Comparison of ENCODE assay signal across 19 cellular contexts in the genomic region with DNA sequence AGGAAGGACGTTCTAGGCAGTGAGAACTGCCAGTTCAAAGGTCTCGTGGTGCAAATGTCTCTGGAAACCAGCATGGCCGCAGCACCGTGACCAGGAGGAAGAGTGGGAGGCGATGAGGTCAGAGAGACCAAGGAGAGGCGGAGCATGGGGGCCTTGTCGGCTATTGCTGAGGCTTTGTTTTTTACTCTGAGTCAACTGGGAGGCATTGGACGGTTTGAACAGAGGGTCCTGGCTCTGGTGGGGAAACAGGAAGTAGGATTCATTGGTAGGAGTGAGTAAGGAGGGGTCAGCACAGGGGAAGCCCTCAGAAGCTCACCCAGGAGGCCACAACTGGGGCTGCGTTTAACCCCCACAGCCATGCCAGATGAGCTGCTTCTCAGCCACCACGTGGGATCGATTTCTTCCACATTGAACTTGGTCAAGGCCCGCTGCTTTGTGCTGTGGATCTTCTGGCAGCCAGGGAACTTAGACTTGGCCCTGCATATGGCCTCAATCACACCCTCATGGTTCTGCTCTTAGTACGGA. TPM values are rescaled to one million over a fixed set of nuclear protein-coding genes. Genes with fewer than 3 reads are reported as not detected.
DNase-seq lines count a peak whose midpoint lies in the region; ATAC-seq and TF ChIP-seq lines count a peak whose summit lies in the region.
"Had no signal": no experiment of that assay in that cellular context is flagged by ENCODE, and none has a peak within 500 bp of the region (broad histone marks: within the 10 kb centered on the region; RNA-seq: fewer than 3 reads in every experiment).

No MANE protein-coding gene starts in this region.

- DNase-seq in SIG-M5 treated with dmso at 0.1 percent for 504 hours (lab: John Stamatoyannopoulos, UW; ENCODE audit: unreplicated experiment) (peak; percentile 10), SIG-M5 (lab: John Stamatoyannopoulos, UW) (no peak), WTC11 (ENCODE audit: low spot score) (no peak), iris pigment epithelial cell (ENCODE audit: low read depth) (peak; percentile 49), stromal cell of bone marrow (ENCODE audit: low read depth) (peak; percentile 6), DMS53 treated with DMSO at 0.1 percent for 48 hours (lab: John Stamatoyannopoulos, UW; ENCODE audit: unreplicated experiment) (no peak), OCI-M2 (lab: John Stamatoyannopoulos, UW; ENCODE audit: unreplicated experiment) (no peak), cerebellar cortex (ENCODE audit: low spot score) (no peak)
- DNase-seq: activated CD4-positive, alpha-beta memory T cell treated with anti-CD3 and anti-CD28 coated beads, Interleukin-2, amount 10 ng/mL, durations not matched to agents 7 days and 5 days; activated naive CD4-positive, alpha-beta T cell treated with Interleukin-2 at 50 U/mL for 16 hours; C1 segment of cervical spinal cord; hypothalamus; natural killer cell; NCI-H1092; NCI-H2081; SHP77; T-cell; WERI-Rb-1 had no signal

- peak overlapping the region; percentile 34 for H3K27ac Mint-ChIP-seq in WTC11
- H3K27ac Mint-ChIP-seq: activated CD4-positive, alpha-beta memory T cell treated with anti-CD3 and anti-CD28 coated beads, Interleukin-2, amount 10 ng/mL, durations not matched to agents 7 days and 5 days; memory B cell; natural killer cell; T-cell had no signal

- H3K36me3 Mint-ChIP-seq in WTC11 = no peaks in the 10 kb centered on the region
- H3K36me3 Mint-ChIP-seq: memory B cell, natural killer cell, T-cell had no signal

- H3K4me3 Mint-ChIP-seq in WTC11 = no peak overlapping the region
- H3K4me3 Mint-ChIP-seq: activated CD4-positive, alpha-beta memory T cell treated with anti-CD3 and anti-CD28 coated beads, Interleukin-2, amount 10 ng/mL, durations not matched to agents 7 days and 5 days; memory B cell; natural killer cell; T-cell had no signal

- peak; percentile 46 for ATAC-seq in WTC11
- ATAC-seq: natural killer cell, T-cell had no signal

- H3K27me3 Mint-ChIP-seq in WTC11 (ENCODE audit: low read depth) = no peaks in the 10 kb centered on the region; the same call in 1 of the 2 replicates
- H3K27me3 Mint-ChIP-seq: activated CD4-positive, alpha-beta memory T cell treated with anti-CD3 and anti-CD28 coated beads, Interleukin-2, amount 10 ng/mL, durations not matched to agents 7 days and 5 days; T-cell had no signal

- POLR2A ChIA-PET in WTC11 (lab: Charles Lee) = interaction anchor here (0.6 kb wide), 1 partner anchor 622 kb away, joined by 4 read pairs; no protein-coding TSS in a partner anchor

- TF ChIP-seq CTCF in WTC11 (IDR thresholded peaks at IDR 0.05) = no peak

- peaks cover 5% of the 10 kb centered on the region; the same call in 1 of the 2 replicates for H3K4me1 Mint-ChIP-seq in WTC11
- H3K4me1 Mint-ChIP-seq: activated CD4-positive, alpha-beta memory T cell treated with anti-CD3 and anti-CD28 coated beads, Interleukin-2, amount 10 ng/mL, durations not matched to agents 7 days and 5 days; memory B cell; T-cell had no signal

- H3K9me3 Mint-ChIP-seq in WTC11 = no peaks in the 10 kb centered on the region
- H3K9me3 Mint-ChIP-seq: activated CD4-positive, alpha-beta memory T cell treated with anti-CD3 and anti-CD28 coated beads, Interleukin-2, amount 10 ng/mL, durations not matched to agents 7 days and 5 days; memory B cell; natural killer cell; T-cell had no signal

- CTCF ChIA-PET in WTC11 (lab: Charles Lee) = interaction anchor here (0.5 to 1.0 kb wide), 2 partner anchors 9 to 14 kb away, joined by 3 to 5 read pairs; no protein-coding TSS in a partner anchor

TF ChIP-seq in WTC11, 78 proteins besides CTCF, POLR2A, EP300 and RAD21 (continues in another document):
- TF ChIP-seq RORB (CRISPR knock-in tag; IDR thresholded peaks at IDR 0.05) = no peak
- TF ChIP-seq ZBTB21 (CRISPR knock-in tag; IDR thresholded peaks at IDR 0.05; ENCODE audit: borderline replicate concordance) = no peak
- no peak for TF ChIP-seq GRHL2 (CRISPR knock-in tag; IDR thresholded peaks at IDR 0.05; ENCODE audit: insufficient replicate concordance, severe bottlenecking)
- TF ChIP-seq ZNF317 (CRISPR knock-in tag; IDR thresholded peaks at IDR 0.05; ENCODE audit: borderline replicate concordance, low read depth) = no peak
- no peak for TF ChIP-seq NR2C2 (CRISPR knock-in tag; IDR thresholded peaks at IDR 0.05)
- TF ChIP-seq, protein P1, sequence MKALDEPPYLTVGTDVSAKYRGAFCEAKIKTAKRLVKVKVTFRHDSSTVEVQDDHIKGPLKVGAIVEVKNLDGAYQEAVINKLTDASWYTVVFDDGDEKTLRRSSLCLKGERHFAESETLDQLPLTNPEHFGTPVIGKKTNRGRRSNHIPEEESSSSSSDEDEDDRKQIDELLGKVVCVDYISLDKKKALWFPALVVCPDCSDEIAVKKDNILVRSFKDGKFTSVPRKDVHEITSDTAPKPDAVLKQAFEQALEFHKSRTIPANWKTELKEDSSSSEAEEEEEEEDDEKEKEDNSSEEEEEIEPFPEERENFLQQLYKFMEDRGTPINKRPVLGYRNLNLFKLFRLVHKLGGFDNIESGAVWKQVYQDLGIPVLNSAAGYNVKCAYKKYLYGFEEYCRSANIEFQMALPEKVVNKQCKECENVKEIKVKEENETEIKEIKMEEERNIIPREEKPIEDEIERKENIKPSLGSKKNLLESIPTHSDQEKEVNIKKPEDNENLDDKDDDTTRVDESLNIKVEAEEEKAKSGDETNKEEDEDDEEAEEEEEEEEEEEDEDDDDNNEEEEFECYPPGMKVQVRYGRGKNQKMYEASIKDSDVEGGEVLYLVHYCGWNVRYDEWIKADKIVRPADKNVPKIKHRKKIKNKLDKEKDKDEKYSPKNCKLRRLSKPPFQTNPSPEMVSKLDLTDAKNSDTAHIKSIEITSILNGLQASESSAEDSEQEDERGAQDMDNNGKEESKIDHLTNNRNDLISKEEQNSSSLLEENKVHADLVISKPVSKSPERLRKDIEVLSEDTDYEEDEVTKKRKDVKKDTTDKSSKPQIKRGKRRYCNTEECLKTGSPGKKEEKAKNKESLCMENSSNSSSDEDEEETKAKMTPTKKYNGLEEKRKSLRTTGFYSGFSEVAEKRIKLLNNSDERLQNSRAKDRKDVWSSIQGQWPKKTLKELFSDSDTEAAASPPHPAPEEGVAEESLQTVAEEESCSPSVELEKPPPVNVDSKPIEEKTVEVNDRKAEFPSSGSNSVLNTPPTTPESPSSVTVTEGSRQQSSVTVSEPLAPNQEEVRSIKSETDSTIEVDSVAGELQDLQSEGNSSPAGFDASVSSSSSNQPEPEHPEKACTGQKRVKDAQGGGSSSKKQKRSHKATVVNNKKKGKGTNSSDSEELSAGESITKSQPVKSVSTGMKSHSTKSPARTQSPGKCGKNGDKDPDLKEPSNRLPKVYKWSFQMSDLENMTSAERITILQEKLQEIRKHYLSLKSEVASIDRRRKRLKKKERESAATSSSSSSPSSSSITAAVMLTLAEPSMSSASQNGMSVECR (CRISPR knock-in tag; IDR thresholded peaks at IDR 0.05; ENCODE audit: borderline replicate concordance) = no peak
- TF ChIP-seq IRF1 (CRISPR knock-in tag; IDR thresholded peaks at IDR 0.05) = no peak
- TF ChIP-seq NR1H2 (CRISPR knock-in tag; IDR thresholded peaks at IDR 0.05) = no peak
- TF ChIP-seq JAZF1 (CRISPR knock-in tag; IDR thresholded peaks at IDR 0.05) = no peak
- no peak for TF ChIP-seq ATF1 (CRISPR knock-in tag; IDR thresholded peaks at IDR 0.05)
- no peak for TF ChIP-seq TP53 (CRISPR knock-in tag; IDR thresholded peaks at IDR 0.05)
- no peak for TF ChIP-seq ATF6 (CRISPR knock-in tag; IDR thresholded peaks at IDR 0.05)
- TF ChIP-seq, protein P2, sequence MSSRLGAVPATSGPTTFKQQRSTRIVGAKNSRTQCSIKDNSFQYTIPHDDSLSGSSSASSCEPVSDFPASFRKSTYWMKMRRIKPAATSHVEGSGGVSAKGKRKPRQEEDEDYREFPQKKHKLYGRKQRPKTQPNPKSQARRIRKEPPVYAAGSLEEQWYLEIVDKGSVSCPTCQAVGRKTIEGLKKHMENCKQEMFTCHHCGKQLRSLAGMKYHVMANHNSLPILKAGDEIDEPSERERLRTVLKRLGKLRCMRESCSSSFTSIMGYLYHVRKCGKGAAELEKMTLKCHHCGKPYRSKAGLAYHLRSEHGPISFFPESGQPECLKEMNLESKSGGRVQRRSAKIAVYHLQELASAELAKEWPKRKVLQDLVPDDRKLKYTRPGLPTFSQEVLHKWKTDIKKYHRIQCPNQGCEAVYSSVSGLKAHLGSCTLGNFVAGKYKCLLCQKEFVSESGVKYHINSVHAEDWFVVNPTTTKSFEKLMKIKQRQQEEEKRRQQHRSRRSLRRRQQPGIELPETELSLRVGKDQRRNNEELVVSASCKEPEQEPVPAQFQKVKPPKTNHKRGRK (CRISPR knock-in tag; IDR thresholded peaks at IDR 0.05; ENCODE audit: borderline replicate concordance) = no peak
- TF ChIP-seq ZNF121 (CRISPR knock-in tag; IDR thresholded peaks at IDR 0.05) = no peak
- TF ChIP-seq NFYB (CRISPR knock-in tag; conservative IDR thresholded peaks at IDR 0.05; ENCODE audit: low read depth) = no peak
- TF ChIP-seq ZNF671 (CRISPR knock-in tag; IDR thresholded peaks at IDR 0.05) = no peak

RNA-seq across cellular contexts. Expression of gene SH2B2, which starts 22.2 kb away (rescaled TPM):
- 14.7 to 16.5 TPM (median 15.9 TPM) in 3 replicates for total RNA-seq in WTC11 (2021)

Comparison
In these comparisons a context has a peak if more than half of its experiments do, and no peak if none do; other contexts are left out.
1. DNase-seq: peak in SIG-M5 treated with dmso at 0.1 percent for 504 hours (single experiment), iris pigment epithelial cell (single experiment) and stromal cell of bone marrow (single experiment); none in SIG-M5 (single experiment), WTC11 (single experiment), DMS53 treated with DMSO at 0.1 percent for 48 hours (single experiment), OCI-M2 (single experiment) and cerebellar cortex (single experiment).